In genomic region chr6:110468696-110469095, GRCh38 we compare ENCODE assay signal across 1 cellular context.
TF ChIP-seq lines count a peak whose summit lies in the region.

No MANE protein-coding gene starts in this region.

TF ChIP-seq in H1, 55 proteins besides CTCF, POLR2A, EP300 and RAD21:
- no peak for TF ChIP-seq CTBP2 (IDR thresholded peaks at IDR 0.05; ENCODE audit: borderline replicate concordance, insufficient read depth, insufficient read length, low read length)
- TF ChIP-seq TAF1 (IDR thresholded peaks at IDR 0.05; ENCODE audit: low read depth, low read length), result no peak
- TF ChIP-seq CHD7 (IDR thresholded peaks at IDR 0.05; ENCODE audit: insufficient replicate concordance, low read length), result no peak
- no peak for TF ChIP-seq RFX5 (IDR thresholded peaks at IDR 0.05; ENCODE audit: borderline replicate concordance, low read depth, low read length)
- TF ChIP-seq POU5F1 (IDR thresholded peaks at IDR 0.05; ENCODE audit: low read depth, low read length), result no peak
- TF ChIP-seq FOSL1 (IDR thresholded peaks at IDR 0.05; ENCODE audit: insufficient read depth, low read depth, low read length), result no peak
- TF ChIP-seq GTF2F1 (IDR thresholded peaks at IDR 0.05; ENCODE audit: borderline replicate concordance, low read depth, low read length), result no peak
- TF ChIP-seq SIX5 (IDR thresholded peaks at IDR 0.05; ENCODE audit: low read depth, low read length), result no peak
- TF ChIP-seq CEBPB (IDR thresholded peaks at IDR 0.05; ENCODE audit: low read depth, low read length), result no peak
- TF ChIP-seq BACH1 (IDR thresholded peaks at IDR 0.05; ENCODE audit: low read length), result no peak
- TF ChIP-seq ZNF274 (IDR thresholded peaks at IDR 0.05; ENCODE audit: borderline replicate concordance, extremely low read depth, low read length), result no peak
- no peak for TF ChIP-seq SP2 (IDR thresholded peaks at IDR 0.05; ENCODE audit: low read length)
- TF ChIP-seq E2F6 (IDR thresholded peaks at IDR 0.05), result no peak
- no peak for TF ChIP-seq KDM4A (IDR thresholded peaks at IDR 0.05; ENCODE audit: low read depth, low read length, severe bottlenecking)
